Comparison of ENCODE assay signal across 14 cellular contexts in the genomic region with DNA sequence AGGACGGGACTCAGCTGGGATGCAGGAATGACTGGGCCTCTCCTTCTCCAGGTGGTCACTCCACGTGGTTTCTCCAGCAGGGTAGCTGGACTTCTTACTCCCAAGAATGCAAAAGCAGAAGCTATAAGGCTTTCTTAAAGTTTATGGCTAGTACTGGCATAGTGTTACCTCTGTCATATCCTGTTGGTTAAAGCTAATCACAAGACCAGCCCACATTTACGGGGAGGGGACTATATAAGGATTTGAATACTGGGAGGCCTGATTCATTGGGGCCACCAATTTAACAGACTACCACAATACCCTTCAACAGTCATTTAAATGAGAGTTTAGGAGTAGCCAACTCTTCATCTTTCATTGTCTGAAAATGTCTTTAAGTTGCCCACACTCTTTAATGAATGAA.
"Had no signal": no experiment of that assay in that cellular context is flagged by ENCODE, and none has a peak within 500 bp of the region (broad histone marks: within the 10 kb centered on the region; RNA-seq: fewer than 3 reads in every experiment).

No MANE protein-coding gene starts in this region.

- H3K9me3 ChIP-seq: esophagus muscularis mucosa, gastrocnemius medialis, suprapubic skin, thyroid gland had no signal

- H3K36me3 ChIP-seq: esophagus muscularis mucosa, gastrocnemius medialis, heart right ventricle, suprapubic skin, thyroid gland had no signal

- H3K27me3 ChIP-seq: esophagus muscularis mucosa, gastrocnemius medialis, heart right ventricle, suprapubic skin, thyroid gland had no signal

- H3K4me1 ChIP-seq: esophagus muscularis mucosa, gastrocnemius medialis, suprapubic skin, thyroid gland had no signal

- DNase-seq: effector memory CD4-positive, alpha-beta T cell; gastrocnemius medialis; heart right ventricle; islet precursor cell; mammary epithelial cell; stimulated activated CD4-positive, alpha-beta T cell treated with anti-CD3 and anti-CD28 coated beads, Interleukin-2, amount 100 ng/mL, for 24 hours; stimulated activated naive CD8-positive, alpha-beta T cell treated with anti-CD3 and anti-CD28 coated beads, Interleukin-15, Interleukin-2, amounts not matched to agents 100 U/mL and 50 U/mL, for 24 hours; thyroid gland had no signal

- ATAC-seq: gastrocnemius medialis; heart right ventricle; left lobe of liver; sciatic nerve; stimulated activated naive CD8-positive, alpha-beta T cell treated with anti-CD3 and anti-CD28 coated beads, Interleukin-15, Interleukin-2, amounts not matched to agents 100 U/mL and 50 U/mL, for 24 hours had no signal

- H3K27ac ChIP-seq: epithelial cell of prostate, esophagus muscularis mucosa, gastrocnemius medialis, suprapubic skin, thyroid gland had no signal

- H3K4me3 ChIP-seq: esophagus muscularis mucosa, gastrocnemius medialis, heart right ventricle, suprapubic skin, thyroid gland had no signal

- FAIRE-seq: urothelium cell line had no signal
